9 cellular contexts compared by ENCODE assay signal in the genomic region with DNA sequence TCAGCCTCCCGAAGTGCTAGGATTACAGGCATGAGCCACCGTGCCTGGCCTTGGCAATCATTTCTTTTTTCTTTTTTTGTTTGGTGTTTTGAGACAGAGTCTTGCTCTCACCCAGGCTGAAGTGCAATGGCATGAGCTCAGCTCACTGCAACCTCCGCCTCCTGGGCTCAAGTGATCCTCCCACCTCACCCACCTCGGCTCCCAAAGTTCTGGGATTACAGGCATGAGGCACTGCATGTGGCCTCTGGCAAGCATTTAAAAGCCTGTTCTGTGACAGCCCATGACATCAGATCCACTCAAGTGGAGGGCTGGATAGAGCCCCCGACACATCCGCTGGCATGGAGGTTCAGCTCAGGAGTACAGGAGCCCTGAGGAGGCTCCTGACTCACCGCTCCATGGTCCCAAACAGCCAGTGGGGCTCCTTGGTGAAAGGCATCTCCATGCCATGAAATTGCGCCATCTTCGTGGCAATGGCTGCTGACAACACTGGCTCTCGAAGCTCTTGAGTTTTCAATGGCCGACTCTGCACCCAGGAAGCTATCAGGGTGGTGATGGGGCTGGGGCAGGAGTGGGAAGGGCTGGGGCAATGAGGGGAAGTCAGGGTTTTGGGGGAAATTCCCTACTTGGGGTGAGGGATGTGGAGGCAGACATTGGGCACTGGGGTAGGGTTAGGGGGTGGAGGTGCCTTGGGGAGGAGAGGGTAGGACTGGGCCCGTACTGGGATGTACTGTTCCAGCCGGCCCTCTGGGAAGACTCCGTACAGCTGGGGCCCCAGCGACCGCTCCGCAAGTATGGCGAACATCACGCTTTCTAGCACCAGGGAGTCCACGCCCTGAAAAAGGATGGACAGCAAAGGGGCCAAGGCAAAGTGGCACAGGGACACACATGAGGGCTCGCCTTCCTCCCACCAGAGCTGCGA. TPM values are rescaled to one million over a fixed set of nuclear protein-coding genes. Genes with fewer than 3 reads are reported as not detected.
A peak's percentile ranks its signal among the peaks of the same experiment; 100 is the strongest.
DNase-seq lines count a peak whose midpoint lies in the region; ATAC-seq and TF ChIP-seq lines count a peak whose summit lies in the region.
"Had no signal": no experiment of that assay in that cellular context is flagged by ENCODE, and none has a peak within 500 bp of the region (broad histone marks: within the 10 kb centered on the region; RNA-seq: fewer than 3 reads in every experiment).

No MANE protein-coding gene starts in this region.

- peak overlapping the region; percentile 85 for H3K4me3 ChIP-seq in GM08714 (ENCODE audit: low read length)
- peak overlapping the region; percentile 70 for H3K4me3 ChIP-seq in SU-DHL-6 (ENCODE audit: insufficient read depth, low read length, poor library complexity, severe bottlenecking)
- peak overlapping the region; percentile 71 for H3K4me3 ChIP-seq in fibroblast of mammary gland (ENCODE audit: control insufficient read depth, low read depth, low read length)
- peak overlapping the region; percentile 94 for H3K4me3 ChIP-seq in psoas muscle

- no peaks in the 10 kb centered on the region; the same call in 1 of the 2 replicates for H4K20me1 ChIP-seq in SU-DHL-6 (ENCODE audit: low read depth, low read length)

- H3K36me3 ChIP-seq in SU-DHL-6 (ENCODE audit: low read length) (no peaks in the 10 kb centered on the region), psoas muscle (ENCODE audit: insufficient read depth in 1 of 2, low read depth in 1 of 2) (peaks cover 0 to 23% of the 10 kb centered on the region in 2 donors)

- H3F3A ChIP-seq in SU-DHL-6 (ENCODE audit: insufficient read depth) = no peaks in the 10 kb centered on the region

- ATAC-seq in psoas muscle (no peak), GM18517 (IDR thresholded peaks at IDR 0.05; ENCODE audit: unreplicated experiment) (no peak), HG03520 (IDR thresholded peaks at IDR 0.05; ENCODE audit: unreplicated experiment) (no peak)

- H3K4me2 ChIP-seq in SU-DHL-6 (ENCODE audit: low read depth, low read length, poor library complexity, severe bottlenecking) = peak overlapping the region; percentile 87

- H3K9me3 ChIP-seq in SU-DHL-6 (ENCODE audit: insufficient read depth, low read length) = no peaks in the 10 kb centered on the region
- H3K9me3 ChIP-seq in psoas muscle = no peaks in the 10 kb centered on the region

- H3K9me2 ChIP-seq in SU-DHL-6 (replicated peaks; ENCODE audit: insufficient read depth, low read length) = no peaks in the 10 kb centered on the region

- no peaks in the 10 kb centered on the region for H3K27me3 ChIP-seq in SU-DHL-6 (ENCODE audit: low read length)
- no peaks in the 10 kb centered on the region for H3K27me3 ChIP-seq in psoas muscle (ENCODE audit: insufficient read depth in 3 of 3, low read length in 2 of 3)

- intact Hi-C loops in psoas muscle (cut with DNase I) = loop anchor here in 1 of 2 donors (5.0 kb wide), 1 partner anchor 41 kb away; no protein-coding TSS in a partner anchor

- TF ChIP-seq CTCF in SU-DHL-6 (IDR thresholded peaks at IDR 0.05; ENCODE audit: insufficient read depth, low read length, poor library complexity, severe bottlenecking) (no peak), fibroblast of mammary gland (conservative IDR thresholded peaks at IDR 0.05; ENCODE audit: control insufficient read depth, insufficient read depth, low read depth, low read length) (no peak), psoas muscle (IDR thresholded peaks at IDR 0.05) (no peak)

- H3K4me1 ChIP-seq in psoas muscle = peaks cover 37% of the 10 kb centered on the region

- no peak overlapping the region for H2AFZ ChIP-seq in SU-DHL-6 (ENCODE audit: low read depth, low read length, severe bottlenecking)

- peak overlapping the region; percentile 85 for H3K27ac ChIP-seq in SU-DHL-6 (ENCODE audit: low read depth, low read length)
- peak overlapping the region; percentile 100 for H3K27ac ChIP-seq in psoas muscle

- H3K9ac ChIP-seq in SU-DHL-6 (ENCODE audit: low read length) = peak overlapping the region; percentile 92

- DNase-seq in fibroblast of mammary gland (ENCODE audit: low read depth) (no peak), psoas muscle (no peak), NCI-H2029 (lab: John Stamatoyannopoulos, UW) (no peak)
- DNase-seq in effector CD8-positive, alpha-beta T cell (lab: John Stamatoyannopoulos, UW) = no peak
- DNase-seq: activated gamma-delta T cell had no signal

- peaks cover 8% of the 10 kb centered on the region for H3K79me2 ChIP-seq in SU-DHL-6 (ENCODE audit: insufficient read depth, low read length)

- 84 to 90% (median 85%) methylated on average over 22 of the region's 22 CpGs for WGBS in psoas muscle, 3 donors

RNA-seq across cellular contexts. Expression of a gene that starts 1.4 kb away (rescaled TPM):
- total RNA-seq in psoas muscle = 10 to 100 TPM; 11.5 to 25.2 (median 16.3) TPM
- 10 to 100 TPM; 13.1 to 14.3 (median 13.6) TPM for polyA plus RNA-seq in psoas muscle

RNA-seq across cellular contexts. Expression of a gene that starts 3.1 kb away (rescaled TPM):
- total RNA-seq in psoas muscle = 100 to 1,000 TPM in 3 of 4 donors, 10 to 100 TPM in 1; 75.8 to 144 (median 139) TPM
- polyA plus RNA-seq in psoas muscle = 10 to 100 TPM; 57.4 to 87.6 (median 70.8) TPM

RNA-seq across cellular contexts. Expression of a gene that starts 18.6 kb away (rescaled TPM):
- total RNA-seq in psoas muscle = not detected
- polyA plus RNA-seq in psoas muscle = not detected

RNA-seq across cellular contexts. Expression of a gene that starts 19.3 kb away (rescaled TPM):
- under 1 TPM; 0.12 to 0.34 (median 0.17) TPM for total RNA-seq in psoas muscle
- under 1 TPM; 0.13 to 0.22 (median 0.15) TPM for polyA plus RNA-seq in psoas muscle

RNA-seq across cellular contexts. Expression of a gene that starts 35.6 kb away (rescaled TPM):
- under 1 TPM in 1 of 4 donors, not detected in 3; 0.11 TPM for total RNA-seq in psoas muscle
- under 1 TPM in 2 of 3 donors, not detected in 1; 0.01 TPM for polyA plus RNA-seq in psoas muscle
